In genomic region chr22:35542157-35542971, GRCh38 we compare ENCODE assay signal across 2 cellular contexts.
TF ChIP-seq lines count a peak whose summit lies in the region.

No MANE protein-coding gene starts in this region.

TF ChIP-seq in IMR-90, 13 proteins besides CTCF, POLR2A, EP300 and RAD21:
- TF ChIP-seq RCOR1 (IDR thresholded peaks at IDR 0.05; ENCODE audit: insufficient replicate concordance, low read length), result no peak
- TF ChIP-seq MAFK (IDR thresholded peaks at IDR 0.05; ENCODE audit: low read depth, low read length), result no peak
- no peak for TF ChIP-seq FOS (IDR thresholded peaks at IDR 0.05; ENCODE audit: low read depth, low read length)
- TF ChIP-seq SMC3 (IDR thresholded peaks at IDR 0.05; ENCODE audit: low read depth, low read length), result no peak
- TF ChIP-seq ELK1 (IDR thresholded peaks at IDR 0.05; ENCODE audit: borderline replicate concordance, low read depth, low read length), result no peak
- TF ChIP-seq USF2 (IDR thresholded peaks at IDR 0.05; ENCODE audit: low read depth, low read length), result no peak
- no peak for TF ChIP-seq NFE2L2 (IDR thresholded peaks at IDR 0.05; ENCODE audit: low read depth, low read length)
- TF ChIP-seq BHLHE40 (IDR thresholded peaks at IDR 0.05; ENCODE audit: low read depth, low read length), result no peak

TF ChIP-seq in H1, 55 proteins besides CTCF, POLR2A, EP300 and RAD21:
- TF ChIP-seq SRF (IDR thresholded peaks at IDR 0.05; ENCODE audit: low read depth, low read length), result no peak
- no peak for TF ChIP-seq JUN (IDR thresholded peaks at IDR 0.05; ENCODE audit: low read depth, low read length)
- TF ChIP-seq SIX5 (IDR thresholded peaks at IDR 0.05; ENCODE audit: low read depth, low read length), result no peak
- no peak for TF ChIP-seq SP2 (IDR thresholded peaks at IDR 0.05; ENCODE audit: low read length)
- TF ChIP-seq FOSL1 (IDR thresholded peaks at IDR 0.05; ENCODE audit: insufficient read depth, low read depth, low read length), result no peak
- no peak for TF ChIP-seq GABPA (IDR thresholded peaks at IDR 0.05; ENCODE audit: borderline replicate concordance, insufficient read depth, low read length)
- no peak for TF ChIP-seq SP4 (IDR thresholded peaks at IDR 0.05; ENCODE audit: low read length)
- no peak for TF ChIP-seq CHD2 (IDR thresholded peaks at IDR 0.05; ENCODE audit: low read length)
- no peak for TF ChIP-seq SIRT6 (IDR thresholded peaks at IDR 0.05; ENCODE audit: low read length)
- no peak for TF ChIP-seq CBX5 (IDR thresholded peaks at IDR 0.05; ENCODE audit: low read depth, low read length)
- no peak for TF ChIP-seq HDAC6 (IDR thresholded peaks at IDR 0.05; ENCODE audit: low read depth, low read length)
- TF ChIP-seq JUND (IDR thresholded peaks at IDR 0.05; ENCODE audit: low read length), result no peak
- no peak for TF ChIP-seq TAF1 (IDR thresholded peaks at IDR 0.05; ENCODE audit: low read depth, low read length)
- no peak for TF ChIP-seq CHD1 (IDR thresholded peaks at IDR 0.05; ENCODE audit: low read depth, low read length)
- no peak for TF ChIP-seq RBBP5 (IDR thresholded peaks at IDR 0.05; ENCODE audit: borderline replicate concordance, low read depth, low read length)
- TF ChIP-seq KDM4A (IDR thresholded peaks at IDR 0.05; ENCODE audit: low read depth, low read length, severe bottlenecking), result no peak
